29 cellular contexts compared by ENCODE assay signal in genomic region chr12:130546494-130546893, GRCh38.
"Had no signal": no experiment of that assay in that cellular context is flagged by ENCODE, and none has a peak within 500 bp of the region (broad histone marks: within the 10 kb centered on the region; RNA-seq: fewer than 3 reads in every experiment).

No MANE protein-coding gene starts in this region.

- H3K36me3 ChIP-seq: colonic mucosa, esophagus muscularis mucosa, esophagus squamous epithelium, gastrocnemius medialis, gastroesophageal sphincter, heart left ventricle, heart right ventricle had no signal

- H3K4me1 ChIP-seq: colonic mucosa, esophagus muscularis mucosa, esophagus squamous epithelium, foreskin keratinocyte, gastrocnemius medialis, gastroesophageal sphincter, heart left ventricle, heart right ventricle had no signal

- H3K9me3 ChIP-seq: colonic mucosa had no signal

- H3K27ac ChIP-seq: colonic mucosa, coronary artery, epithelial cell of prostate, esophagus muscularis mucosa, esophagus squamous epithelium, foreskin keratinocyte, gastrocnemius medialis, gastroesophageal sphincter, heart left ventricle, heart right ventricle had no signal

- FAIRE-seq: colon, endometrium, endothelial cell of umbilical vein, frontal cortex had no signal

- H3K4me3 ChIP-seq: colonic mucosa, coronary artery, dorsolateral prefrontal cortex, esophagus muscularis mucosa, esophagus squamous epithelium, gastrocnemius medialis, gastroesophageal sphincter, heart left ventricle, heart right ventricle had no signal

- H3K27me3 ChIP-seq: colonic mucosa, esophagus muscularis mucosa, esophagus squamous epithelium, foreskin keratinocyte, gastrocnemius medialis, heart left ventricle had no signal

- H3K27me3 Mint-ChIP-seq: dendritic cell treated with granulocyte-macrophage colony-stimulating factor and Interleukin-4, amounts not matched to agents 40 ng/mL and 50 ng/mL, for 4 days; effector memory CD8-positive, alpha-beta T cell had no signal

- H3K4me1 Mint-ChIP-seq: endodermal cell had no signal

- H3K27ac Mint-ChIP-seq: dendritic cell treated with granulocyte-macrophage colony-stimulating factor and Interleukin-4, amounts not matched to agents 40 ng/mL and 50 ng/mL, for 4 days; effector memory CD8-positive, alpha-beta T cell; endodermal cell had no signal

- DNase-seq: colonic mucosa; cortex of kidney; dermis blood vessel endothelial cell; dorsolateral prefrontal cortex; effector CD4-positive, alpha-beta T cell; effector CD8-positive, alpha-beta T cell; effector memory CD4-positive, alpha-beta T cell; effector memory CD8-positive, alpha-beta T cell; endodermal cell; erythroblast; esophagus squamous epithelium; foreskin fibroblast; foreskin keratinocyte; foreskin melanocyte; gastrocnemius medialis; glutamatergic neuron; head of caudate nucleus; heart left ventricle; heart right ventricle had no signal

- ATAC-seq: effector memory CD8-positive, alpha-beta T cell; esophagus mucosa; foreskin keratinocyte; gastrocnemius medialis; gastroesophageal sphincter; heart left ventricle; heart right ventricle had no signal

- H3K4me3 Mint-ChIP-seq: dendritic cell treated with granulocyte-macrophage colony-stimulating factor and Interleukin-4, amounts not matched to agents 40 ng/mL and 50 ng/mL, for 4 days; effector memory CD8-positive, alpha-beta T cell; endodermal cell had no signal
